Comparison of ENCODE assay signal across 1 cellular context in genomic region chr9:129610473-129611301, GRCh38.
TF ChIP-seq lines count a peak whose summit lies in the region.

No MANE protein-coding gene starts in this region.

TF ChIP-seq in HepG2, 621 proteins besides CTCF, POLR2A, EP300 and RAD21 (continued from another document):
- no peak; the same call in 1 of the 2 replicates for TF ChIP-seq MAZ (IDR thresholded peaks at IDR 0.05; ENCODE audit: borderline replicate concordance, low read depth, low read length)
- peak; percentile 68 for TF ChIP-seq MAZ (CRISPR knock-in tag; IDR thresholded peaks at IDR 0.05; ENCODE audit: low read depth)
- TF ChIP-seq ZNF512B (CRISPR knock-in tag; IDR thresholded peaks at IDR 0.05; ENCODE audit: borderline replicate concordance): no peak
- peak; percentile 80 for TF ChIP-seq ZBTB7A (CRISPR knock-in tag; IDR thresholded peaks at IDR 0.05)
- TF ChIP-seq, protein P1, sequence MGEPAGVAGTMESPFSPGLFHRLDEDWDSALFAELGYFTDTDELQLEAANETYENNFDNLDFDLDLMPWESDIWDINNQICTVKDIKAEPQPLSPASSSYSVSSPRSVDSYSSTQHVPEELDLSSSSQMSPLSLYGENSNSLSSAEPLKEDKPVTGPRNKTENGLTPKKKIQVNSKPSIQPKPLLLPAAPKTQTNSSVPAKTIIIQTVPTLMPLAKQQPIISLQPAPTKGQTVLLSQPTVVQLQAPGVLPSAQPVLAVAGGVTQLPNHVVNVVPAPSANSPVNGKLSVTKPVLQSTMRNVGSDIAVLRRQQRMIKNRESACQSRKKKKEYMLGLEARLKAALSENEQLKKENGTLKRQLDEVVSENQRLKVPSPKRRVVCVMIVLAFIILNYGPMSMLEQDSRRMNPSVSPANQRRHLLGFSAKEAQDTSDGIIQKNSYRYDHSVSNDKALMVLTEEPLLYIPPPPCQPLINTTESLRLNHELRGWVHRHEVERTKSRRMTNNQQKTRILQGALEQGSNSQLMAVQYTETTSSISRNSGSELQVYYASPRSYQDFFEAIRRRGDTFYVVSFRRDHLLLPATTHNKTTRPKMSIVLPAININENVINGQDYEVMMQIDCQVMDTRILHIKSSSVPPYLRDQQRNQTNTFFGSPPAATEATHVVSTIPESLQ (CRISPR knock-in tag; conservative IDR thresholded peaks at IDR 0.05): no peak
- peak; percentile 29; the same call in 1 of the 2 replicates for TF ChIP-seq HINFP (CRISPR knock-in tag; IDR thresholded peaks at IDR 0.05; ENCODE audit: low read depth)
- TF ChIP-seq ZNF589 (CRISPR knock-in tag; conservative IDR thresholded peaks at IDR 0.05): no peak
- 0 out of 2 replicates have a peak, but pooled peaks have one; percentile 17 for TF ChIP-seq THAP9 (CRISPR knock-in tag; IDR thresholded peaks at IDR 0.05; ENCODE audit: borderline replicate concordance)
- TF ChIP-seq HNRNPK (IDR thresholded peaks at IDR 0.05; ENCODE audit: low read depth, low read length, poor library complexity, severe bottlenecking): peak; percentile 9
- TF ChIP-seq ATF7-NPFF (CRISPR knock-in tag; IDR thresholded peaks at IDR 0.05; ENCODE audit: low read depth): peak; percentile 73; the same call in 1 of the 2 replicates
- no peak for TF ChIP-seq HOXA7 (CRISPR knock-in tag; IDR thresholded peaks at IDR 0.05)
- TF ChIP-seq ZBTB43 (CRISPR knock-in tag; conservative IDR thresholded peaks at IDR 0.05): no peak
- TF ChIP-seq ZNF761 (CRISPR knock-in tag; conservative IDR thresholded peaks at IDR 0.05): 0 out of 2 replicates have a peak, but pooled peaks have one; percentile 41
- TF ChIP-seq SP2 (CRISPR knock-in tag; IDR thresholded peaks at IDR 0.05): 0 out of 2 replicates have a peak, but pooled peaks have one; percentile 43
- TF ChIP-seq HMGXB4 (CRISPR knock-in tag; IDR thresholded peaks at IDR 0.05; ENCODE audit: borderline replicate concordance in 1 of 2, low read depth in 1 of 2): peak; percentile 25 to 71; a peak in 2 of 4 replicates
- no peak for TF ChIP-seq MTA1 (CRISPR knock-in tag; IDR thresholded peaks at IDR 0.05; ENCODE audit: borderline replicate concordance)
- TF ChIP-seq SAFB2 (CRISPR knock-in tag; IDR thresholded peaks at IDR 0.05; ENCODE audit: borderline replicate concordance, low read depth): 0 out of 2 replicates have a peak, but pooled peaks have one; percentile 41
- no peak for TF ChIP-seq ZNF160 (CRISPR knock-in tag; IDR thresholded peaks at IDR 0.05)
- no peak for TF ChIP-seq ARNTL (CRISPR knock-in tag; IDR thresholded peaks at IDR 0.05)
- peak; percentile 17; the same call in 1 of the 2 replicates for TF ChIP-seq ZNF777 (CRISPR knock-in tag; IDR thresholded peaks at IDR 0.05)
- 0 out of 2 replicates have a peak, but pooled peaks have one; percentile 36 for TF ChIP-seq ZNF670 (CRISPR knock-in tag; IDR thresholded peaks at IDR 0.05; ENCODE audit: borderline replicate concordance)
- no peak for TF ChIP-seq RXRA (CRISPR knock-in tag; IDR thresholded peaks at IDR 0.05)
- TF ChIP-seq CHD4 (IDR thresholded peaks at IDR 0.05; ENCODE audit: borderline replicate concordance, low read length): peak; percentile 78; the same call in 1 of the 2 replicates
- 0 out of 2 replicates have a peak, but pooled peaks have one; percentile 27 for TF ChIP-seq YEATS4 (CRISPR knock-in tag; IDR thresholded peaks at IDR 0.05; ENCODE audit: borderline replicate concordance)
- TF ChIP-seq IKZF5 (CRISPR knock-in tag; IDR thresholded peaks at IDR 0.05): no peak
